ENCODE assay signal across 24 cellular contexts in genomic region chr11:653837-654236, GRCh38. TPM values are rescaled to one million over a fixed set of nuclear protein-coding genes. Genes with fewer than 3 reads are reported as not detected.
A peak's percentile ranks its signal among the peaks of the same experiment; 100 is the strongest.
DNase-seq lines count a peak whose midpoint lies in the region; ATAC-seq, FAIRE-seq and TF ChIP-seq lines count a peak whose summit lies in the region.
"Had no signal": no experiment of that assay in that cellular context is flagged by ENCODE, and none has a peak within 500 bp of the region (broad histone marks: within the 10 kb centered on the region; RNA-seq: fewer than 3 reads in every experiment).

No MANE protein-coding gene starts in this region.

- no peak for TF ChIP-seq POLR2A in upper lobe of left lung (IDR thresholded peaks at IDR 0.05)

- H3K4me3 ChIP-seq in osteoblast (ENCODE audit: insufficient read depth, low read length) (no peak overlapping the region), upper lobe of left lung (no peak overlapping the region)
- H3K4me3 ChIP-seq: BLaER1, GM12878 had no signal

- WGBS in upper lobe of left lung, 2 donors, result 93 to 95% methylated on average over 12 to 15 of the region's 15 CpGs

- DNase-seq in T-helper 17 cell, result no peak
- peak; percentile 47 for DNase-seq in osteoblast (ENCODE audit: insufficient read length, low spot score, missing footprints)
- no peak for DNase-seq in upper lobe of left lung
- no peak for DNase-seq in globus pallidus (ENCODE audit: low spot score)
- no peak for DNase-seq in D721Med (ENCODE audit: insufficient read length, low spot score)
- DNase-seq: Caco-2; CD4-positive, CD25-positive, alpha-beta regulatory T cell; CD8-positive, alpha-beta T cell; DMS 273 treated with DMSO at 0.1 percent for 48 hours; DMS79; EL; GDM1; GOT3; H7; HCEC 1CT had no signal

- intact Hi-C loops in dendritic cell treated with granulocyte-macrophage colony-stimulating factor and Interleukin-4, amounts not matched to agents 40 ng/mL and 50 ng/mL, for 4 days (cut with micrococcal nuclease), result no loop called here

- H3K9me3 ChIP-seq in T-helper 17 cell (ENCODE audit: control insufficient read depth, low read length, poor library complexity, severe bottlenecking), result no peaks in the 10 kb centered on the region
- H3K9me3 ChIP-seq in osteoblast (ENCODE audit: low read depth, low read length), result no peaks in the 10 kb centered on the region
- H3K9me3 ChIP-seq in upper lobe of left lung, result no peaks in the 10 kb centered on the region
- H3K9me3 ChIP-seq: BLaER1, Caco-2 had no signal

- peak overlapping the region; percentile 37 for H3K27ac Mint-ChIP-seq in T-helper 17 cell
- H3K27ac Mint-ChIP-seq in dendritic cell treated with granulocyte-macrophage colony-stimulating factor and Interleukin-4, amounts not matched to agents 40 ng/mL and 50 ng/mL, for 4 days, result peak overlapping the region; percentile 69
- H3K27ac Mint-ChIP-seq: CD4-positive, CD25-positive, alpha-beta regulatory T cell; CD8-positive, alpha-beta T cell had no signal

- no peak for TF ChIP-seq EP300 in upper lobe of left lung (IDR thresholded peaks at IDR 0.05)

- ATAC-seq in T-helper 17 cell (no peak), upper lobe of left lung (ENCODE audit: low FRiP score in 2 of 2) (peak; percentile 13 to 24), GM19452 (IDR thresholded peaks at IDR 0.05; ENCODE audit: unreplicated experiment) (no peak), HG02852 (IDR thresholded peaks at IDR 0.05; ENCODE audit: unreplicated experiment) (no peak)
- ATAC-seq: CD8-positive, alpha-beta T cell; GM12878 had no signal

- TF ChIP-seq CTCF in osteoblast (IDR thresholded peaks at IDR 0.05; ENCODE audit: extremely low read depth, low read depth, low read length) (no peak), upper lobe of left lung (IDR thresholded peaks at IDR 0.05) (no peak), D721Med (IDR thresholded peaks at IDR 0.05; ENCODE audit: insufficient read depth, missing control alignments) (no peak)

- H3K9me3 Mint-ChIP-seq in dendritic cell treated with granulocyte-macrophage colony-stimulating factor and Interleukin-4, amounts not matched to agents 40 ng/mL and 50 ng/mL, for 4 days, result no peaks in the 10 kb centered on the region
- H3K9me3 Mint-ChIP-seq: CD4-positive, CD25-positive, alpha-beta regulatory T cell; CD8-positive, alpha-beta T cell had no signal

- no peaks in the 10 kb centered on the region for H3K27me3 ChIP-seq in osteoblast (ENCODE audit: insufficient read depth, low read length)
- no peaks in the 10 kb centered on the region for H3K27me3 ChIP-seq in upper lobe of left lung
- H3K27me3 ChIP-seq: BLaER1 had no signal

- H2AFZ ChIP-seq in osteoblast (ENCODE audit: low read length), result no peak overlapping the region

- no peak overlapping the region for H3K4me3 Mint-ChIP-seq in T-helper 17 cell
- no peak overlapping the region for H3K4me3 Mint-ChIP-seq in dendritic cell treated with granulocyte-macrophage colony-stimulating factor and Interleukin-4, amounts not matched to agents 40 ng/mL and 50 ng/mL, for 4 days
- H3K4me3 Mint-ChIP-seq: CD4-positive, CD25-positive, alpha-beta regulatory T cell; CD8-positive, alpha-beta T cell had no signal

- no peak overlapping the region for H3K27ac ChIP-seq in osteoblast (ENCODE audit: low read depth, low read length)
- H3K27ac ChIP-seq in upper lobe of left lung, result no peak overlapping the region
- H3K27ac ChIP-seq: BLaER1, C4-2B had no signal

- no peak overlapping the region for H3K4me2 ChIP-seq in osteoblast (ENCODE audit: insufficient read depth, low read length)
- H3K4me2 ChIP-seq: BLaER1 had no signal

- no peaks in the 10 kb centered on the region for H3K4me1 ChIP-seq in osteoblast (ENCODE audit: insufficient read depth, low read length)
- peaks cover 0 to 5% (median 0%) of the 10 kb centered on the region in 4 donors for H3K4me1 ChIP-seq in upper lobe of left lung
- H3K4me1 ChIP-seq: BLaER1 had no signal

- H4K20me1 ChIP-seq in osteoblast (ENCODE audit: insufficient read depth, low read length), result peaks cover 4% of the 10 kb centered on the region

- H3K36me3 Mint-ChIP-seq in T-helper 17 cell (ENCODE audit: low read depth), result peaks cover 2% of the 10 kb centered on the region
- peaks cover 82% of the 10 kb centered on the region for H3K36me3 Mint-ChIP-seq in dendritic cell treated with granulocyte-macrophage colony-stimulating factor and Interleukin-4, amounts not matched to agents 40 ng/mL and 50 ng/mL, for 4 days (ENCODE audit: low read depth)

- H3K4me1 Mint-ChIP-seq in T-helper 17 cell, result peaks cover 3% of the 10 kb centered on the region
- H3K4me1 Mint-ChIP-seq in dendritic cell treated with granulocyte-macrophage colony-stimulating factor and Interleukin-4, amounts not matched to agents 40 ng/mL and 50 ng/mL, for 4 days (ENCODE audit: low read depth), result peaks cover 13% of the 10 kb centered on the region
- H3K4me1 Mint-ChIP-seq: CD4-positive, CD25-positive, alpha-beta regulatory T cell had no signal

- FAIRE-seq in D721Med (lab: Jason Lieb, UNC), result no peak
- FAIRE-seq: GM12878, GM19239 had no signal

- no peaks in the 10 kb centered on the region for H3K27me3 Mint-ChIP-seq in T-helper 17 cell
- no peaks in the 10 kb centered on the region for H3K27me3 Mint-ChIP-seq in dendritic cell treated with granulocyte-macrophage colony-stimulating factor and Interleukin-4, amounts not matched to agents 40 ng/mL and 50 ng/mL, for 4 days
- H3K27me3 Mint-ChIP-seq: CD4-positive, CD25-positive, alpha-beta regulatory T cell had no signal

- H3K36me3 ChIP-seq in osteoblast (ENCODE audit: insufficient read depth, low read length), result peaks cover 6% of the 10 kb centered on the region
- peaks cover 0 to 32% (median 14%) of the 10 kb centered on the region in 4 donors for H3K36me3 ChIP-seq in upper lobe of left lung

- no peaks in the 10 kb centered on the region for H3K79me2 ChIP-seq in osteoblast (ENCODE audit: insufficient read depth, low read length)

RNA-seq across cellular contexts. Expression of gene DRD4, which starts 16.8 kb away (rescaled TPM):
- total RNA-seq in T-helper 17 cell (under 1 TPM; 0.40 to 0.89 TPM), osteoblast (under 0.01 TPM in 1 of 2 replicates, not detected in the other), upper lobe of left lung (1 to 10 TPM in 3 of 6 donors, under 1 TPM in 1, not detected in 2; 0.54 to 4.2 (median 1.5) TPM)
- total RNA-seq: A172; CD4-positive, CD25-positive, alpha-beta regulatory T cell; GM12878 had no signal

RNA-seq across cellular contexts. Expression of gene SCT, which starts 26.9 kb away (rescaled TPM):
- total RNA-seq in T-helper 17 cell (not detected), osteoblast (not detected in 2 replicates), upper lobe of left lung (under 1 TPM in 1 of 6 donors, not detected in 5; 0.72 TPM)
- total RNA-seq: A172; A673; Caco-2; CD4-positive, CD25-positive, alpha-beta regulatory T cell; CD8-positive, alpha-beta T cell; GM12878; H7 had no signal

RNA-seq across cellular contexts. Expression of gene CDHR5, which starts 29.1 kb away (rescaled TPM):
- not detected for total RNA-seq in T-helper 17 cell
- total RNA-seq in osteoblast, result not detected in 2 replicates
- under 1 TPM in 1 of 6 donors, not detected in 5; 0.40 TPM for total RNA-seq in upper lobe of left lung
- total RNA-seq: A172; A673; CD4-positive, CD25-positive, alpha-beta regulatory T cell; CD8-positive, alpha-beta T cell; GM12878; H7 had no signal

RNA-seq across cellular contexts. Expression of gene IRF7, which starts 38.1 kb away (rescaled TPM):
- total RNA-seq in T-helper 17 cell (10 to 100 TPM; 40.3 to 44.0 TPM), osteoblast (11.5 and 21.4 TPM in 2 replicates), upper lobe of left lung (100 to 1,000 TPM in 2 of 6 donors, 10 to 100 TPM in 4; 32.6 to 123 (median 56.2) TPM)

RNA-seq across cellular contexts. Expression of gene DEAF1, which starts 41.2 kb away (rescaled TPM):
- total RNA-seq in T-helper 17 cell (10 to 100 TPM; 55.3 to 77.1 TPM), osteoblast (38.0 and 44.2 TPM in 2 replicates), upper lobe of left lung (10 to 100 TPM; 23.9 to 87.3 (median 35.6) TPM)

Comparison
In these comparisons a context has a peak if more than half of its experiments do, and no peak if none do; other contexts are left out.
1. ATAC-seq: peak in upper lobe of left lung (2 of 2); none in T-helper 17 cell (single experiment), GM19452 (single experiment) and HG02852 (single experiment).